8 cellular contexts compared by ENCODE assay signal in genomic region chr6:31901415-31901952, GRCh38. TPM values are rescaled to one million over a fixed set of nuclear protein-coding genes. Genes with fewer than 3 reads are reported as not detected.
DNase-seq lines count a peak whose midpoint lies in the region; ATAC-seq and TF ChIP-seq lines count a peak whose summit lies in the region.

No MANE protein-coding gene starts in this region.

- no peaks in the 10 kb centered on the region for H3K36me3 Mint-ChIP-seq in nephron progenitor cell (ENCODE audit: low read depth)

- H3K4me3 Mint-ChIP-seq in nephron progenitor cell = peak overlapping the region; percentile 74

- no peaks in the 10 kb centered on the region for H3K9me3 Mint-ChIP-seq in nephron progenitor cell

- ATAC-seq in GM21390 (IDR thresholded peaks at IDR 0.05; ENCODE audit: unreplicated experiment) = no peak

- TF ChIP-seq CTCF in fibroblast of villous mesenchyme (IDR thresholded peaks at IDR 0.05; ENCODE audit: insufficient read depth, low read depth, low read length) = no peak
- no peak for TF ChIP-seq CTCF in nephron progenitor cell (IDR thresholded peaks at IDR 0.05)

- peaks cover 46% of the 10 kb centered on the region for H3K4me1 Mint-ChIP-seq in nephron progenitor cell

- DNase-seq in NOMO-1 (lab: John Stamatoyannopoulos, UW; ENCODE audit: unreplicated experiment in 2 of 2) (peak; percentile 39 to 44), NOMO-1 treated with dmso at 0.1 percent for 144 hours (lab: John Stamatoyannopoulos, UW; ENCODE audit: unreplicated experiment) (no peak), NCI-H69 (lab: John Stamatoyannopoulos, UW) (peak; percentile 81), fibroblast of villous mesenchyme (ENCODE audit: low read depth) (peak; percentile 25), nephron progenitor cell (no peak), superior temporal gyrus (ENCODE audit: extremely low spot score) (peak; percentile 23)
- peak; percentile 64 for DNase-seq in activated T-helper 9 cell treated with anti-CD3 and anti-CD28 coated beads, Interleukin-2, amount 50 U/mL, for 16 hours (ENCODE audit: low read depth)

- H3K27me3 Mint-ChIP-seq in nephron progenitor cell (ENCODE audit: low read depth, poor library complexity) = peaks cover 3% of the 10 kb centered on the region

- no peak overlapping the region for H3K27ac Mint-ChIP-seq in nephron progenitor cell

- peak overlapping the region; percentile 66 for H3K4me3 ChIP-seq in fibroblast of villous mesenchyme (ENCODE audit: low read depth, low read length)

RNA-seq across cellular contexts. Expression of gene ZBTB12, which starts 0.4 kb away (rescaled TPM):
- 1.9 and 3.0 TPM in 2 replicates for total RNA-seq in fibroblast of villous mesenchyme

RNA-seq across cellular contexts. Expression of gene EHMT2, which starts 4.0 kb away (rescaled TPM):
- 38.0 and 42.7 TPM in 2 replicates for total RNA-seq in fibroblast of villous mesenchyme

RNA-seq across cellular contexts. Expression of gene SLC44A4, which starts 22.7 kb away (rescaled TPM):
- total RNA-seq in fibroblast of villous mesenchyme = not detected in 2 replicates

RNA-seq across cellular contexts. Expression of gene C2, which starts 26.0 kb away (rescaled TPM):
- total RNA-seq in fibroblast of villous mesenchyme = 1.3 and 2.3 TPM in 2 replicates

RNA-seq across cellular contexts. Expression of gene NEU1, which starts 38.9 kb away (rescaled TPM):
- 70.8 and 77.6 TPM in 2 replicates for total RNA-seq in fibroblast of villous mesenchyme

Comparison
In these comparisons a context has a peak if more than half of its experiments do, and no peak if none do; other contexts are left out.
1. DNase-seq: peak in NOMO-1 (2 of 2), NCI-H69 (single experiment), activated T-helper 9 cell treated with anti-CD3 and anti-CD28 coated beads, Interleukin-2, amount 50 U/mL, for 16 hours (single experiment), fibroblast of villous mesenchyme (single experiment) and superior temporal gyrus (single experiment); none in NOMO-1 treated with dmso at 0.1 percent for 144 hours (single experiment) and nephron progenitor cell (single experiment).